In the genomic region with DNA sequence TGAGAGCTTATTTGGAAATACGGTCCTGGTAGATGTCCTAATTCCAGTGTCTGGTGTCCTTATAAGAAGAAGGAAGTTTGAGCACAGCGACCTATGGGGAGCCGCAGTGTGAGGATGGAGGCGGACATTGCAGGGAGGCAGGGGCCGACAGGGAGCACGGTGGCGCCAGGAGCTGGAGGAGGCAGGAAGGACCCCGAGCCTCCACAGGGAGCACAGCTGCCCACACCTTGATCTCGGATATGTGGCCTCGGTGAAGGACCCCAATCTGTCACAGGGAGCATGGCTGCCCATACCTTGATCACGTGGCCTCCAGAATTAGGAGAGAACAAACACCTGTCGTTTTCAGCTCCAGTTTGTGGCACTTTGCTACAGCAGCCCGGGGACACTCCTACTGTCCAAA, we compare ENCODE assay signal across 18 cellular contexts.
"Had no signal": no experiment of that assay in that cellular context is flagged by ENCODE, and none has a peak within 500 bp of the region (broad histone marks: within the 10 kb centered on the region; RNA-seq: fewer than 3 reads in every experiment).

No MANE protein-coding gene starts in this region.

- H3K9me3 Mint-ChIP-seq: neural progenitor cell; stimulated activated effector memory CD8-positive, alpha-beta T cell treated with anti-CD3 and anti-CD28 coated beads, Interleukin-12 subunit alpha, Interleukin-12 subunit beta, amount 100 ng/mL, for 72 hours had no signal

- DNase-seq: cortex of kidney; effector memory CD8-positive, alpha-beta T cell; kidney; left lung; mesenchymal stem cell; midbrain; naive thymus-derived CD4-positive, alpha-beta T cell; nucleus accumbens; ovary; psoas muscle; right cardiac atrium; stimulated activated CD4-positive, alpha-beta T cell treated with anti-CD3 and anti-CD28 coated beads, Interleukin-2, amount 100 ng/mL, for 24 hours; stimulated activated CD4-positive, alpha-beta T cell treated with anti-CD3 and anti-CD28 coated beads, Interleukin-4, amount 100 ng/mL, for 24 hours; stimulated activated naive CD4-positive, alpha-beta T cell treated with Interleukin-2 at 50 U/mL for 16 hours; substantia nigra had no signal

- H3K36me3 Mint-ChIP-seq: naive thymus-derived CD4-positive, alpha-beta T cell; neural progenitor cell; stimulated activated effector memory CD8-positive, alpha-beta T cell treated with anti-CD3 and anti-CD28 coated beads, Interleukin-12 subunit alpha, Interleukin-12 subunit beta, amount 100 ng/mL, for 72 hours had no signal

- H3K4me1 Mint-ChIP-seq: naive thymus-derived CD4-positive, alpha-beta T cell; nephron; stimulated activated effector memory CD8-positive, alpha-beta T cell treated with anti-CD3 and anti-CD28 coated beads, Interleukin-12 subunit alpha, Interleukin-12 subunit beta, amount 100 ng/mL, for 72 hours had no signal

- H3K4me3 Mint-ChIP-seq: effector memory CD8-positive, alpha-beta T cell; naive thymus-derived CD4-positive, alpha-beta T cell; nephron; neural progenitor cell; stimulated activated effector memory CD8-positive, alpha-beta T cell treated with anti-CD3 and anti-CD28 coated beads, Interleukin-12 subunit alpha, Interleukin-12 subunit beta, amount 100 ng/mL, for 72 hours had no signal

- H3K27ac Mint-ChIP-seq: effector memory CD8-positive, alpha-beta T cell; naive thymus-derived CD4-positive, alpha-beta T cell; nephron; neural progenitor cell; stimulated activated effector memory CD8-positive, alpha-beta T cell treated with anti-CD3 and anti-CD28 coated beads, Interleukin-12 subunit alpha, Interleukin-12 subunit beta, amount 100 ng/mL, for 72 hours had no signal

- ATAC-seq: effector memory CD8-positive, alpha-beta T cell; left lung; naive thymus-derived CD4-positive, alpha-beta T cell; psoas muscle; right cardiac atrium; stimulated activated effector memory CD8-positive, alpha-beta T cell treated with anti-CD3 and anti-CD28 coated beads, Interleukin-12 subunit alpha, Interleukin-12 subunit beta, amount 100 ng/mL, for 72 hours had no signal
